In the genomic region with DNA sequence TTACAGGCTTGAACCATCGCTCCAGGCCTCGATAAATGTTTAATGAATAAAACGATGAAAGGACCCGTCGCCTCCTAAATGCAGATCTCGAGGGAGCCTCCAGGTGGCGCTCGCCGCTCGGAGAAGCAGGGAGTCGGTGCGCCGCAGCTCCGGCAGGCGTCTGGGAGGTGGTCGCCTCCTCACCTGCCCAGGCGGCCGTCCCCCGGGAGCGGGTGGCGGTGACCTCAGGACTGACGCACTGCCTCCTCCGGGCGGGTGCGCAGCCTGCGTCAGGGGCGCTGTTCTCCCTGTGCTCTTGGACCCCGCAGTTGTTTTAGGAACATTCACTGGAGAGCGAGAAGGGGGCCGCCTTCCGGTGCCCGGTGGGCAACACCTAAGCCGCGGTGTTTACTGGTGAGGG, we compare ENCODE assay signal across 8 cellular contexts. TPM values are rescaled to one million over a fixed set of nuclear protein-coding genes. Genes with fewer than 3 reads are reported as not detected.
DNase-seq lines count a peak whose midpoint lies in the region; ATAC-seq and TF ChIP-seq lines count a peak whose summit lies in the region.

No MANE protein-coding gene starts in this region.

- peaks cover 58% of the 10 kb centered on the region for H3K4me1 Mint-ChIP-seq in HFFc6 (ENCODE audit: low read depth)

- peak overlapping the region; percentile 89; the same call in 1 of the 2 replicates for H3K27ac Mint-ChIP-seq in HFFc6

- no peaks in the 10 kb centered on the region for H3K4me1 ChIP-seq in mucosa of descending colon (ENCODE audit: low read depth)

- H3K4me3 Mint-ChIP-seq in HFFc6: peak overlapping the region; percentile 79

- H3K9me3 ChIP-seq in mucosa of descending colon: no peaks in the 10 kb centered on the region

- DNase-seq in COR-L47 (lab: John Stamatoyannopoulos, UW): peak; percentile 65
- DNase-seq in HFFc6: peak; percentile 14
- peak; percentile 40 for DNase-seq in NCI-H748 treated with DMSO at 0.1 percent for 48 hours (lab: John Stamatoyannopoulos, UW)
- DNase-seq in activated T-cell treated with anti-CD3 and anti-CD28 coated beads for 24 hours (ENCODE audit: low read depth): peak; percentile 60
- DNase-seq in epithelial cell of proximal tubule (ENCODE audit: low read depth): no peak
- DNase-seq in mucosa of descending colon: peak; percentile 70 to 81 (median 72)
- DNase-seq in stimulated activated CD8-positive, alpha-beta memory T cell treated with anti-CD3 and anti-CD28 coated beads, Interleukin-4, amount 100 ng/mL, for 1 hour (ENCODE audit: low read depth in 2 of 2, low spot score in 1 of 2): peak; percentile 36 to 52

- no peaks in the 10 kb centered on the region for H3K36me3 ChIP-seq in mucosa of descending colon (ENCODE audit: low read depth)

- H3K9me3 Mint-ChIP-seq in HFFc6: peaks cover 10% of the 10 kb centered on the region

- intact Hi-C loops in mucosa of descending colon (cut with DNase I, micrococcal nuclease): loop anchor here (5.0 to 10.0 kb wide), 3 partner anchors 145 to 485 kb away; no protein-coding TSS in a partner anchor

- H3K27me3 Mint-ChIP-seq in HFFc6 (ENCODE audit: insufficient read depth): no peaks in the 10 kb centered on the region

- ATAC-seq in mucosa of descending colon (peak; percentile 80), HG02981 (IDR thresholded peaks at IDR 0.05; ENCODE audit: unreplicated experiment) (no peak)

- peaks cover 22% of the 10 kb centered on the region for H3K36me3 Mint-ChIP-seq in HFFc6 (ENCODE audit: low read depth)

- peak overlapping the region; percentile 39 for H3K4me3 ChIP-seq in epithelial cell of proximal tubule (ENCODE audit: low read depth, low read length)
- H3K4me3 ChIP-seq in mucosa of descending colon: no peak overlapping the region

- peak; percentile 92 for TF ChIP-seq CTCF in HFFc6 (IDR thresholded peaks at IDR 0.05)
- TF ChIP-seq CTCF in epithelial cell of proximal tubule (conservative IDR thresholded peaks at IDR 0.05; ENCODE audit: low read depth, low read length): peak; percentile 66
- peak; percentile 68 for TF ChIP-seq CTCF in mucosa of descending colon (IDR thresholded peaks at IDR 0.05)

RNA-seq across cellular contexts. Expression of a gene that starts 38.6 kb away (rescaled TPM):
- total RNA-seq in HFFc6 (2021; fragmentation: NEBNext Ultra II Directional; extraction: Animal tissue kit (Norgen Biotek cat#: 25700)): 100 to 1,000 TPM; 108 to 143 (median 122) TPM
- total RNA-seq in epithelial cell of proximal tubule: 33.9 and 50.2 TPM in 2 replicates
- total RNA-seq in mucosa of descending colon: 10 to 100 TPM; 48.5 to 72.9 (median 70.5) TPM
